ENCODE assay signal across 14 cellular contexts in the genomic region with DNA sequence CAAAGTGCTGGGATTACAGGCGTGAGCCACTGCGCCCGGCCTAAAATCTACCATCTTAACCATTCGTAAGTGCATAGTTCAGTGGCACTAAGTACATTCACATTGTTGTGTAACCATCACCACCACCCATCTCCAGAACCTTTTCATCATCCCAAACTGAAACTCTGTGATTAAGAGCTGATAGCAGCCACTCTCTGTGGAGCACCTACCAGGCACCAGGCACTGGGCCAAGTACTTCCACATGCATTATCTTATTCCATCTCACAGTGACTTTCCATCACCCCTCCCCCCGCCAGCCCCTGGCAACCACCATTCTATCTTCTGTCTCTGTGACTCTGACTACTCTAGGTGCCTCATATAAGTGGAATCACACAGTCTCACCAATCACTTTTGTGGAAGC. TPM values are rescaled to one million over a fixed set of nuclear protein-coding genes. Genes with fewer than 3 reads are reported as not detected.
"Had no signal": no experiment of that assay in that cellular context is flagged by ENCODE, and none has a peak within 500 bp of the region (broad histone marks: within the 10 kb centered on the region; RNA-seq: fewer than 3 reads in every experiment).

No MANE protein-coding gene starts in this region.

- H3K4me1 ChIP-seq: uterus had no signal

- H3K36me3 ChIP-seq: ascending aorta, esophagus muscularis mucosa, lower lobe of right lung, stomach, thoracic aorta, uterus had no signal

- FAIRE-seq: colon, small intestine had no signal

- H3K27ac ChIP-seq: ascending aorta, esophagus muscularis mucosa, lower lobe of right lung, stomach, thoracic aorta, uterus had no signal

- ATAC-seq: left cardiac atrium, lower lobe of right lung, right cardiac atrium had no signal

- H3K4me3 ChIP-seq: ascending aorta, esophagus muscularis mucosa, lower lobe of right lung, stomach, thoracic aorta, uterus had no signal

- H3K27me3 ChIP-seq: ascending aorta, uterus had no signal

- H3K9me3 ChIP-seq: ascending aorta, esophagus muscularis mucosa, lower lobe of right lung, stomach, thoracic aorta, uterus had no signal

- DNase-seq: activated CD4-positive, alpha-beta memory T cell treated with anti-CD3 and anti-CD28 coated beads for 36 hours; activated gamma-delta T cell treated with Interleukin-2 at 50 U/mL for 16 hours; activated T-cell treated with anti-CD3 and anti-CD28 coated beads, Interleukin-2, amount 50 U/mL, for 48 hours; glutamatergic neuron; left cardiac atrium; lower lobe of right lung; right cardiac atrium; small intestine; stomach; uterus had no signal

RNA-seq across cellular contexts. Expression of a gene that starts 2.3 kb away (rescaled TPM):
- total RNA-seq: activated CD4-positive, alpha-beta memory T cell treated with anti-CD3 and anti-CD28 coated beads for 36 hours had no signal
